Comparison of ENCODE assay signal across 28 cellular contexts in the genomic region with DNA sequence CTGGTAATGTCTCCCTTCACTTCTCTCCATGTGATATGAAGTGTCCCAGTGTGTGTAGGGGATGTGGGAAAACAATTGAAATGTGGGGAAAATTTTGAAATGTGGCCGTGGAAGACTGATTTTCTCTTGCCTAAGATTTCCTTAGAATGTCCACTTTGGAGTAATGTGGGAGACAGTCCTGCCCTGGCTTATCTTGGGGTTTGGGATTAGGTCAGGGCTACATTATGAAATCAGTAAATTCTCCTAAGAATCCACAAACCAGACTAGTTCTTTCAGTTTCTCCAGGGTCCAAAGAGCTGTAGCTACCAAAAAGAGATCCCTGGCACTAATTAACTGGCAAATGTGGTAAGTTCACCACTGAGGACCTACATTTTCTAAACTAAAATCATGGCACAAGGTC. TPM values are rescaled to one million over a fixed set of nuclear protein-coding genes. Genes with fewer than 3 reads are reported as not detected.
"Had no signal": no experiment of that assay in that cellular context is flagged by ENCODE, and none has a peak within 500 bp of the region (broad histone marks: within the 10 kb centered on the region; RNA-seq: fewer than 3 reads in every experiment).

No MANE protein-coding gene starts in this region.

- H3K4me2 ChIP-seq: hepatocyte had no signal

- H2AFZ ChIP-seq: hepatocyte had no signal

- DNase-seq: colonic mucosa; cortex of kidney; effector CD8-positive, alpha-beta T cell; effector memory CD8-positive, alpha-beta T cell; endodermal cell; erythroblast; esophagus squamous epithelium; foreskin keratinocyte; heart left ventricle; hypothalamus; immature natural killer cell; islet precursor cell; kidney; kidney glomerular epithelial cell; left colon; left lung; left ventricle myocardium superior; lower lobe of right lung; mesenchymal stem cell; mucosa of descending colon; naive B cell had no signal

- H3K27ac ChIP-seq: colonic mucosa, epithelial cell of prostate, esophagus squamous epithelium, foreskin keratinocyte, gastroesophageal sphincter, heart left ventricle, hepatocyte, left lung, lower lobe of right lung had no signal

- ATAC-seq: effector memory CD8-positive, alpha-beta T cell; esophagus mucosa; foreskin keratinocyte; gastroesophageal sphincter; heart left ventricle; left colon; left lung; left ventricle myocardium superior; lower lobe of right lung; mucosa of descending colon had no signal

- H3K27me3 ChIP-seq: colonic mucosa, esophagus squamous epithelium, foreskin keratinocyte, gastroesophageal sphincter, heart left ventricle, hepatocyte, left lung had no signal

- H3K36me3 ChIP-seq: colonic mucosa, esophagus squamous epithelium, gastroesophageal sphincter, heart left ventricle, left lung, lower lobe of right lung had no signal

- H3K79me2 ChIP-seq: hepatocyte had no signal

- H3K4me3 ChIP-seq: colonic mucosa, esophagus squamous epithelium, gastroesophageal sphincter, heart left ventricle, hepatocyte, left lung, lower lobe of right lung, mucosa of descending colon had no signal

- FAIRE-seq: endometrium, frontal cortex, kidney had no signal

- H3K4me1 ChIP-seq: colonic mucosa, esophagus squamous epithelium, foreskin keratinocyte, gastroesophageal sphincter, heart left ventricle, left lung, lower lobe of right lung had no signal

- H3K9me3 ChIP-seq: colonic mucosa, esophagus squamous epithelium, gastroesophageal sphincter, heart left ventricle, left lung, lower lobe of right lung, mucosa of descending colon had no signal

RNA-seq across cellular contexts. Expression of a gene that starts 22.8 kb away (rescaled TPM):
- total RNA-seq: endodermal cell, esophagus mucosa, foreskin keratinocyte had no signal
- polyA plus RNA-seq: foreskin keratinocyte had no signal

RNA-seq across cellular contexts. Expression of a gene that starts 29.4 kb away (rescaled TPM):
- total RNA-seq: dermis microvascular lymphatic vessel endothelial cell had no signal
